In genomic region chr16:67537636-67538591, GRCh38 we compare ENCODE assay signal across 2 cellular contexts.
TF ChIP-seq lines count a peak whose summit lies in the region.

No MANE protein-coding gene starts in this region.

TF ChIP-seq in GM23338, 12 proteins besides CTCF, POLR2A, EP300 and RAD21:
- TF ChIP-seq ZNF331 (CRISPR knock-in tag; IDR thresholded peaks at IDR 0.05; ENCODE audit: low read depth) (no peak), EZH2 (IDR thresholded peaks at IDR 0.05; ENCODE audit: low read depth, unreplicated experiment) (peak; percentile 62), ZNF114 (CRISPR knock-in tag; IDR thresholded peaks at IDR 0.05) (no peak)
TF ChIP-seq in GM23338: peak in this region for 1.

TF ChIP-seq in HepG2, 621 proteins besides CTCF, POLR2A, EP300 and RAD21 (continues in another document):
- TF ChIP-seq ZNF136 (CRISPR knock-in tag; IDR thresholded peaks at IDR 0.05; ENCODE audit: low read depth) (no peak), ZNF501 (CRISPR knock-in tag; IDR thresholded peaks at IDR 0.05) (peak; percentile 48; the same call in 1 of the 2 replicates), NR3C1 (CRISPR knock-in tag; IDR thresholded peaks at IDR 0.05) (no peak), PTBP1 (IDR thresholded peaks at IDR 0.05; ENCODE audit: low read depth, low read length, poor library complexity, severe bottlenecking) (no peak), ATF2 (CRISPR knock-in tag; IDR thresholded peaks at IDR 0.05) (no peak), ZMYM3 (CRISPR knock-in tag; IDR thresholded peaks at IDR 0.05) (no peak), ATF3 (CRISPR knock-in tag; IDR thresholded peaks at IDR 0.05) (no peak), ZNF446 (CRISPR knock-in tag; IDR thresholded peaks at IDR 0.05) (peak; percentile 69; the same call in 1 of the 2 replicates), SCMH1 (CRISPR knock-in tag; IDR thresholded peaks at IDR 0.05; ENCODE audit: borderline replicate concordance) (no peak), CAMTA2 (CRISPR knock-in tag; IDR thresholded peaks at IDR 0.05; ENCODE audit: borderline replicate concordance) (no peak), ZNF10 (CRISPR knock-in tag; IDR thresholded peaks at IDR 0.05; ENCODE audit: borderline replicate concordance, low read depth) (no peak), ZNF652 (CRISPR knock-in tag; IDR thresholded peaks at IDR 0.05; ENCODE audit: borderline replicate concordance, low read depth) (no peak), SMYD3 (CRISPR knock-in tag; IDR thresholded peaks at IDR 0.05) (no peak), ZMYM2 (CRISPR knock-in tag; IDR thresholded peaks at IDR 0.05) (0 out of 2 replicates have a peak, but pooled peaks have one; percentile 16), MED8 (CRISPR knock-in tag; IDR thresholded peaks at IDR 0.05; ENCODE audit: insufficient replicate concordance) (no peak), PAX8 (CRISPR knock-in tag; IDR thresholded peaks at IDR 0.05; ENCODE audit: borderline replicate concordance) (no peak), IRF2 (CRISPR knock-in tag; IDR thresholded peaks at IDR 0.05) (no peak), ZNF775 (CRISPR knock-in tag; IDR thresholded peaks at IDR 0.05; ENCODE audit: borderline replicate concordance) (no peak), MBD4 (IDR thresholded peaks at IDR 0.05; ENCODE audit: borderline replicate concordance, low read length) (no peak), ZNF570 (CRISPR knock-in tag; IDR thresholded peaks at IDR 0.05; ENCODE audit: borderline replicate concordance) (no peak), AGO2 (optimal IDR thresholded peaks at IDR 0.05; ENCODE audit: low read depth, low read length) (peak; percentile 90), TBL1XR1 (IDR thresholded peaks at IDR 0.05; ENCODE audit: borderline replicate concordance, low read length, partially characterized antibody) (no peak), TEAD3 (CRISPR knock-in tag; optimal IDR thresholded peaks at IDR 0.05; ENCODE audit: borderline replicate concordance) (no peak), RFX3 (CRISPR knock-in tag; IDR thresholded peaks at IDR 0.05) (no peak), JUNB (CRISPR knock-in tag; IDR thresholded peaks at IDR 0.05; ENCODE audit: borderline replicate concordance) (no peak), HES4 (CRISPR knock-in tag; IDR thresholded peaks at IDR 0.05; ENCODE audit: borderline replicate concordance) (no peak), IRX3 (CRISPR knock-in tag; IDR thresholded peaks at IDR 0.05; ENCODE audit: borderline replicate concordance, low read depth) (no peak), SAP130 (CRISPR knock-in tag; IDR thresholded peaks at IDR 0.05; ENCODE audit: low read depth) (peak; percentile 72), NR1H2 (CRISPR knock-in tag; IDR thresholded peaks at IDR 0.05; ENCODE audit: borderline replicate concordance, low read depth) (no peak), AKNA (CRISPR knock-in tag; IDR thresholded peaks at IDR 0.05; ENCODE audit: borderline replicate concordance) (no peak), ZNF101 (CRISPR knock-in tag; IDR thresholded peaks at IDR 0.05; ENCODE audit: borderline replicate concordance, low read depth) (no peak), ZNF552 (CRISPR knock-in tag; IDR thresholded peaks at IDR 0.05; ENCODE audit: borderline replicate concordance) (0 out of 2 replicates have a peak, but pooled peaks have one; percentile 21), E2F5 (CRISPR knock-in tag; conservative IDR thresholded peaks at IDR 0.05) (no peak), SMAD9 (CRISPR knock-in tag; IDR thresholded peaks at IDR 0.05) (no peak), NCOA5 (CRISPR knock-in tag; IDR thresholded peaks at IDR 0.05) (no peak), AFF4 (CRISPR knock-in tag; IDR thresholded peaks at IDR 0.05) (no peak), ZNF382 (CRISPR knock-in tag; IDR thresholded peaks at IDR 0.05; ENCODE audit: borderline replicate concordance) (no peak), IRF9 (CRISPR knock-in tag; IDR thresholded peaks at IDR 0.05; ENCODE audit: borderline replicate concordance) (peak; percentile 81; the same call in 1 of the 2 replicates), ARID2 (CRISPR knock-in tag; IDR thresholded peaks at IDR 0.05; ENCODE audit: borderline replicate concordance) (no peak), MEF2D (CRISPR knock-in tag; IDR thresholded peaks at IDR 0.05) (no peak), SP2 (CRISPR knock-in tag; IDR thresholded peaks at IDR 0.05) (no peak), ZKSCAN5 (CRISPR knock-in tag; IDR thresholded peaks at IDR 0.05) (no peak), ZNF674 (CRISPR knock-in tag; IDR thresholded peaks at IDR 0.05; ENCODE audit: low read depth) (no peak), ZNF713 (CRISPR knock-in tag; IDR thresholded peaks at IDR 0.05) (no peak), CEBPG (CRISPR knock-in tag; IDR thresholded peaks at IDR 0.05) (no peak), HNF4G (IDR thresholded peaks at IDR 0.05; ENCODE audit: borderline replicate concordance, low read depth, low read length) (no peak), HNF4G (CRISPR knock-in tag; IDR thresholded peaks at IDR 0.05; ENCODE audit: borderline replicate concordance, low read depth) (no peak), STAT6 (CRISPR knock-in tag; IDR thresholded peaks at IDR 0.05; ENCODE audit: borderline replicate concordance) (no peak), ZNF619 (CRISPR knock-in tag; IDR thresholded peaks at IDR 0.05) (0 out of 2 replicates have a peak, but pooled peaks have one; percentile 17), ZNF329 (CRISPR knock-in tag; IDR thresholded peaks at IDR 0.05; ENCODE audit: low read depth) (0 out of 2 replicates have a peak, but pooled peaks have one; percentile 15), NFE2 (CRISPR knock-in tag; IDR thresholded peaks at IDR 0.05) (no peak), ARNT (IDR thresholded peaks at IDR 0.05) (no peak), REPIN1 (CRISPR knock-in tag; IDR thresholded peaks at IDR 0.05; ENCODE audit: borderline replicate concordance, low read depth) (no peak), ZFYVE20 (CRISPR knock-in tag; IDR thresholded peaks at IDR 0.05; ENCODE audit: borderline replicate concordance, low read depth) (no peak), ZNF720 (CRISPR knock-in tag; IDR thresholded peaks at IDR 0.05) (no peak)
